18 cellular contexts compared by ENCODE assay signal in genomic region chr16:85970712-85971220, GRCh38.
"Had no signal": no experiment of that assay in that cellular context is flagged by ENCODE, and none has a peak within 500 bp of the region (broad histone marks: within the 10 kb centered on the region; RNA-seq: fewer than 3 reads in every experiment).

No MANE protein-coding gene starts in this region.

- H3K27ac ChIP-seq: brain microvascular endothelial cell, dorsolateral prefrontal cortex, gastroesophageal sphincter, lower lobe of right lung, right lobe of liver, spleen, testis had no signal

- H3K27ac Mint-ChIP-seq: activated naive CD4-positive, alpha-beta T cell treated with anti-CD3 and anti-CD28 coated beads, Interleukin-2, amount 50 U/mL, for 24 hours; progenitor cell of endocrine pancreas had no signal

- H3K36me3 Mint-ChIP-seq: activated naive CD4-positive, alpha-beta T cell treated with anti-CD3 and anti-CD28 coated beads, Interleukin-2, amount 50 U/mL, for 24 hours; naive thymus-derived CD8-positive, alpha-beta T cell had no signal

- FAIRE-seq: urothelium cell line had no signal

- H3K27me3 ChIP-seq: gastroesophageal sphincter, right lobe of liver, spleen, testis had no signal

- H3K4me3 Mint-ChIP-seq: activated naive CD4-positive, alpha-beta T cell treated with anti-CD3 and anti-CD28 coated beads, Interleukin-2, amount 50 U/mL, for 24 hours; naive thymus-derived CD8-positive, alpha-beta T cell had no signal

- H3K9me3 ChIP-seq: gastroesophageal sphincter, lower lobe of right lung, mucosa of descending colon, right lobe of liver, spleen, testis had no signal

- H3K4me3 ChIP-seq: dorsolateral prefrontal cortex, gastroesophageal sphincter, lower lobe of right lung, mucosa of descending colon, right lobe of liver, spleen, testis had no signal

- DNase-seq: activated effector memory CD4-positive, alpha-beta T cell treated with Interleukin-2 at 50 U/mL for 16 hours; activated T-cell treated with anti-CD3 and anti-CD28 coated beads, Interleukin-2, amount 50 U/mL, for 1 hour; amygdala; brain microvascular endothelial cell; dorsolateral prefrontal cortex; kidney glomerular epithelial cell; mucosa of descending colon; naive thymus-derived CD8-positive, alpha-beta T cell; right lobe of liver; spleen; stimulated activated CD4-positive, alpha-beta T cell treated with anti-CD3 and anti-CD28 coated beads, Interleukin-1b, Interleukin-23, amount 100 ng/mL, for 48 hours; stimulated activated naive CD8-positive, alpha-beta T cell treated with anti-CD3 and anti-CD28 coated beads, Interleukin-15, amount 100 ng/mL, for 72 hours; testis had no signal

- H3K9me3 Mint-ChIP-seq: activated naive CD4-positive, alpha-beta T cell treated with anti-CD3 and anti-CD28 coated beads, Interleukin-2, amount 50 U/mL, for 24 hours; naive thymus-derived CD8-positive, alpha-beta T cell had no signal

- H3K27me3 Mint-ChIP-seq: activated naive CD4-positive, alpha-beta T cell treated with anti-CD3 and anti-CD28 coated beads, Interleukin-2, amount 50 U/mL, for 24 hours; stimulated activated naive CD8-positive, alpha-beta T cell treated with anti-CD3 and anti-CD28 coated beads, Interleukin-15, amount 100 ng/mL, for 72 hours had no signal

- H3K36me3 ChIP-seq: brain microvascular endothelial cell, gastroesophageal sphincter, lower lobe of right lung, right lobe of liver, spleen had no signal

- ATAC-seq: gastroesophageal sphincter; lower lobe of right lung; mucosa of descending colon; naive thymus-derived CD8-positive, alpha-beta T cell; right lobe of liver; stimulated activated naive CD8-positive, alpha-beta T cell treated with anti-CD3 and anti-CD28 coated beads, Interleukin-15, amount 100 ng/mL, for 72 hours had no signal
